In the genomic region with DNA sequence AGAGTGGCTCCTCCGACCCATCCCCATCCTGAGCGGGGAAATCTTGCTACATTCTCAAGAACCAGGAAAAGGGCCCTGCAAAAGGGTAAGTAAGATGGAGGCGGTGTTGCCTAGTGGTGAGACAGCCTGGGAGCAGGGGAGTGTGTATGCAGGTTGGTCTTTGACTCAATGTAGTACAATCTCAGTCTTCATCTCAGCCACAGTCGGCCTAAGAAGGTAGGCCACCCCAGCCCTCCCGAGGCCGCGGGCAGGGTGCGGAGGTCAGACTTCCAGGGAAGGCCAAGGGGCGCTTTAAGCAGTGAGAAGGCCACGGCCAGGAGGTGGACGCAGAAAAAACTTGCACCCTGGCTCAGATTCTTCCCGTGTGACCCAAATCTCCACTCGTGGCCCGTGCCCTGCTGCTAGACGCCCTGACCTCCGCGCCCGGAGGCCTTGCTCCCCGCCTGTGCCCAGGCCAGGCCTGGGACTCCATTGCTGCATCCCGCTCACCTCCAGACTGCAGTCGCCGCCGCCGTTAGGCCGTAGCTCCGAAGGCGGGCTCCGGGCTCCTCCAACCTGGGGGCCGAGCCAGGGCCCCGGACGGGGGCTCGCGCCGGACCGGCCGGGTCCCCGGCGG, we compare ENCODE assay signal across 8 cellular contexts. TPM values are rescaled to one million over a fixed set of nuclear protein-coding genes. Genes with fewer than 3 reads are reported as not detected.
DNase-seq lines count a peak whose midpoint lies in the region; ATAC-seq and TF ChIP-seq lines count a peak whose summit lies in the region.

No MANE protein-coding gene starts in this region.

- TF ChIP-seq CTCF in Caco-2 (IDR thresholded peaks at IDR 0.05; ENCODE audit: insufficient read depth in 1 of 2, low read depth in 1 of 2, low read length in 1 of 2, severe bottlenecking in 1 of 2, unreplicated experiment in 1 of 2) (no peak), endothelial cell (IDR thresholded peaks at IDR 0.05; ENCODE audit: unreplicated experiment) (no peak)

- ATAC-seq in GM19035 (IDR thresholded peaks at IDR 0.05; ENCODE audit: unreplicated experiment), result peak; percentile 57
- peak; percentile 28 for ATAC-seq in HG03196 (IDR thresholded peaks at IDR 0.05; ENCODE audit: unreplicated experiment)
- ATAC-seq in naive B cell (ENCODE audit: low read depth in 2 of 2), result peak; percentile 28 to 32

- CTCF ChIA-PET in Caco-2 (lab: Charles Lee), result interaction anchor here (0.6 to 1.8 kb wide), 12 partner anchors 9 to 516 kb away, joined by 3 to 14 read pairs (median 3); no protein-coding TSS in a partner anchor

- H3K36me3 Mint-ChIP-seq in Caco-2 (ENCODE audit: insufficient read depth, unreplicated experiment) (peaks cover 69% of the 10 kb centered on the region), endothelial cell (ENCODE audit: low read depth, unreplicated experiment) (peaks cover 15% of the 10 kb centered on the region), naive B cell (no peaks in the 10 kb centered on the region)

- no peaks in the 10 kb centered on the region for H3K9me3 Mint-ChIP-seq in Caco-2 (ENCODE audit: unreplicated experiment)
- H3K9me3 Mint-ChIP-seq in endothelial cell (ENCODE audit: unreplicated experiment), result no peaks in the 10 kb centered on the region
- H3K9me3 Mint-ChIP-seq in naive B cell, result no peaks in the 10 kb centered on the region

- peaks cover 28% of the 10 kb centered on the region for H3K4me1 ChIP-seq in Caco-2

- H3K4me3 Mint-ChIP-seq in Caco-2 (ENCODE audit: unreplicated experiment), result peak overlapping the region; percentile 75
- H3K4me3 Mint-ChIP-seq in endothelial cell (ENCODE audit: unreplicated experiment), result peak overlapping the region; percentile 89
- H3K4me3 Mint-ChIP-seq in naive B cell, result peak overlapping the region; percentile 44 to 94 (median 88)

- peaks cover 3% of the 10 kb centered on the region; the same call in 1 of the 2 replicates for H3K36me3 ChIP-seq in Caco-2 (ENCODE audit: control insufficient read depth, insufficient read depth, low read length)

- no TSS peak for BruUV-seq in Caco-2 (replicated peaks; lab: Mats Ljungman, UMichigan)

- POLR2A ChIA-PET in Caco-2 (lab: Charles Lee), result interaction anchor here (0.6 to 1.5 kb wide), 7 partner anchors 9 to 31 kb away, joined by 3 to 22 read pairs (median 5); partner anchors contain the start of gene TULP3

- H3K27me3 Mint-ChIP-seq in Caco-2 (ENCODE audit: insufficient read depth, unreplicated experiment) (no peaks in the 10 kb centered on the region), endothelial cell (ENCODE audit: unreplicated experiment) (peaks cover 6% of the 10 kb centered on the region), naive B cell (no peaks in the 10 kb centered on the region)

- intact Hi-C loops in Caco-2 (cut with micrococcal nuclease; ENCODE audit: unreplicated experiment), result loop anchor here (1.0 to 2.0 kb wide), 4 partner anchors 9 to 64 kb away; partner anchors contain the start of genes ITFG2 and TULP3

- H3K4me1 Mint-ChIP-seq in Caco-2 (ENCODE audit: low read depth, unreplicated experiment) (peaks cover 31% of the 10 kb centered on the region), endothelial cell (ENCODE audit: unreplicated experiment) (peaks cover 21% of the 10 kb centered on the region), naive B cell (peaks cover 15 to 28% (median 20%) of the 10 kb centered on the region in 3 donors)

- H3K27me3 ChIP-seq in Caco-2 (replicated peaks; ENCODE audit: control insufficient read depth, insufficient read depth, low read length), result no peaks in the 10 kb centered on the region

- peak; percentile 60 to 61 for DNase-seq in Caco-2
- peak; percentile 52 for DNase-seq in SK-N-DZ (ENCODE audit: low spot score)
- DNase-seq in endothelial cell (ENCODE audit: low spot score), result peak; percentile 15
- no peak for DNase-seq in naive B cell
- DNase-seq in ureter (ENCODE audit: low spot score), result no peak
- no peak for DNase-seq in NCI-H2107 treated with DMSO at 0.1 percent for 48 hours (lab: John Stamatoyannopoulos, UW; ENCODE audit: unreplicated experiment)

- H3K27ac Mint-ChIP-seq in Caco-2 (ENCODE audit: unreplicated experiment), result peak overlapping the region; percentile 99
- no peak overlapping the region for H3K27ac Mint-ChIP-seq in endothelial cell (ENCODE audit: unreplicated experiment)
- peak overlapping the region in 5 of 6 donors; percentile 84 to 95 (median 86) for H3K27ac Mint-ChIP-seq in naive B cell

- no peaks in the 10 kb centered on the region for H3K9me3 ChIP-seq in Caco-2

- peak overlapping the region; percentile 96 for H3K4me3 ChIP-seq in Caco-2 (ENCODE audit: low read depth, low read length)

RNA-seq across cellular contexts. Expression of gene FOXM1, which starts 0.4 kb away (rescaled TPM):
- total RNA-seq in Caco-2 (2022) (217 and 222 TPM in 2 replicates), endothelial cell (ENCODE audit: unreplicated experiment) (24.3 TPM), ureter (1.3 TPM)
- polyA plus RNA-seq in SK-N-DZ (2014; cell fraction: cytosol; rRNA removed), result 85.8 and 92.9 TPM in 2 replicates
- polyA plus RNA-seq in SK-N-DZ (2014; cell fraction: nucleus; rRNA removed), result 44.6 and 105 TPM in 2 replicates
- under 1 TPM in 1 of 6 donors, not detected in 5; 0.08 TPM for polyA plus RNA-seq in naive B cell (ENCODE audit: low read depth in 6 of 6)

RNA-seq across cellular contexts. Expression of gene RHNO1, which starts 0.5 kb away (rescaled TPM):
- total RNA-seq in Caco-2 (2022) (99.1 and 99.8 TPM in 2 replicates), endothelial cell (ENCODE audit: unreplicated experiment) (27.7 TPM), ureter (20.1 TPM)
- polyA plus RNA-seq in SK-N-DZ (2014; cell fraction: cytosol; rRNA removed), result 88.7 and 92.9 TPM in 2 replicates
- polyA plus RNA-seq in SK-N-DZ (2014; cell fraction: nucleus; rRNA removed), result 21.5 and 35.5 TPM in 2 replicates
- polyA plus RNA-seq in naive B cell (ENCODE audit: low read depth in 6 of 6), result 10 to 100 TPM; 40.0 to 92.1 (median 50.8) TPM

RNA-seq across cellular contexts. Expression of gene TULP3, which starts 14.2 kb away (rescaled TPM):
- 31.0 and 31.7 TPM in 2 replicates for total RNA-seq in Caco-2 (2022)
- polyA plus RNA-seq in SK-N-DZ (2014; cell fraction: cytosol; rRNA removed), result 39.8 and 41.1 TPM in 2 replicates
- polyA plus RNA-seq in SK-N-DZ (2014; cell fraction: nucleus; rRNA removed), result 23.3 and 24.8 TPM in 2 replicates
- 49.4 TPM for total RNA-seq in endothelial cell (ENCODE audit: unreplicated experiment)
- polyA plus RNA-seq in naive B cell (ENCODE audit: low read depth in 6 of 6), result 10 to 100 TPM in 1 of 6 donors, 1 to 10 TPM in 4, under 1 TPM in 1; 0.83 to 11.2 (median 9.0) TPM
- total RNA-seq in ureter, result 13.2 TPM

RNA-seq across cellular contexts. Expression of gene TEX52, which starts 19.7 kb away (rescaled TPM):
- total RNA-seq in Caco-2 (2022), result 0.34 TPM in 1 of 2 replicates, not detected in the other
- polyA plus RNA-seq in SK-N-DZ (2014; cell fraction: cytosol; rRNA removed), result not detected in 2 replicates
- polyA plus RNA-seq in SK-N-DZ (2014; cell fraction: nucleus; rRNA removed), result not detected in 2 replicates
- not detected for total RNA-seq in endothelial cell (ENCODE audit: unreplicated experiment)
- polyA plus RNA-seq in naive B cell (ENCODE audit: low read depth in 6 of 6), result not detected
- total RNA-seq in ureter, result not detected

RNA-seq across cellular contexts. Expression of gene NRIP2, which starts 41.7 kb away (rescaled TPM):
- not detected in 2 replicates for total RNA-seq in Caco-2 (2022)
- not detected in 2 replicates for polyA plus RNA-seq in SK-N-DZ (2014; cell fraction: cytosol; rRNA removed)
- not detected in 2 replicates for polyA plus RNA-seq in SK-N-DZ (2014; cell fraction: nucleus; rRNA removed)
- total RNA-seq in endothelial cell (ENCODE audit: unreplicated experiment), result 0.13 TPM
- polyA plus RNA-seq in naive B cell (ENCODE audit: low read depth in 6 of 6), result 1 to 10 TPM in 4 of 6 donors, under 1 TPM in 2; 0.47 to 1.9 (median 1.1) TPM
- total RNA-seq in ureter, result 3.6 TPM

Comparison
In these comparisons a context has a peak if more than half of its experiments do, and no peak if none do; other contexts are left out.
1. DNase-seq: peak in Caco-2 (2 of 2), SK-N-DZ (single experiment) and endothelial cell (single experiment); none in naive B cell (single experiment), ureter (single experiment) and NCI-H2107 treated with DMSO at 0.1 percent for 48 hours (single experiment).
2. RNA of gene FOXM1, which starts 0.4 kb away (total RNA-seq): 217 to 222 TPM in Caco-2 and 24.3 TPM in endothelial cell (single experiment); 1.3 TPM in ureter (single experiment); every median in the first group is over 10 times any median in the second.
3. Peak in every context shown above with its lines, with median percentiles within 50 percentile points of each other: H3K4me3 Mint-ChIP-seq and ATAC-seq.